28 cellular contexts compared by ENCODE assay signal in the genomic region with DNA sequence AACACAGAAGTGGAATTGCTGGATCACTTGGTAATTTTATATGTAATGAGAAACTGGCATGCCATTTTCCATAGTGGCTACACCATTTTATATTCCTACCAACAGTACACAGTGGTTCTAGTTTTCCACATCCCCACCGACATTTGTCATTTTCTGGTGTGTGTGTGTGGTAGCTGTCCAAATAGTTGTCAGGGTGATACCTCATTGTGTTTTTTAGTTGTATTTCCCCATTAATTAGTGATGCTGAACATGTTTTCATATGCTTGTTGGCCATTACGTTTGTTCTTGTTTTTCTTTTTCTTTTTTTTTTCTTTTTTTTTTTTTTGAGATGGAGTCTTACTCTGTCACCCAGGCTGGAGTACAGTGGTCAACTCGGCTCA.
"Had no signal": no experiment of that assay in that cellular context is flagged by ENCODE, and none has a peak within 500 bp of the region (broad histone marks: within the 10 kb centered on the region; RNA-seq: fewer than 3 reads in every experiment).

No MANE protein-coding gene starts in this region.

- H3K36me3 ChIP-seq: ovary had no signal

- H3K27me3 Mint-ChIP-seq: progenitor cell of endocrine pancreas; stimulated activated naive B cell treated with anti-CD40 and anti-IgM and Interleukin-4, amounts not matched to agents 10 μg/mL and 1 μg/mL and 100 μg/mL, for 72 hours; stimulated activated naive CD8-positive, alpha-beta T cell treated with anti-CD3 and anti-CD28 coated beads, Interleukin-15, Interleukin-2, amounts not matched to agents 100 ng/mL and 50 ng/mL, for 24 hours had no signal

- H3K27me3 ChIP-seq: neural progenitor cell, ovary, right lobe of liver, sigmoid colon, stomach, thyroid gland, tibial nerve, upper lobe of left lung, vagina had no signal

- H3K36me3 Mint-ChIP-seq: natural killer cell had no signal

- H3K27ac ChIP-seq: neural progenitor cell, ovary, parathyroid adenoma, psoas muscle, right lobe of liver, sigmoid colon, stomach, thoracic aorta, thyroid gland, tibial nerve, upper lobe of left lung, vagina had no signal

- H3K27ac Mint-ChIP-seq: natural killer cell; nephron; neural progenitor cell; progenitor cell of endocrine pancreas; stimulated activated effector memory CD8-positive, alpha-beta T cell treated with anti-CD3 and anti-CD28 coated beads, Interleukin-12 subunit alpha, Interleukin-12 subunit beta, amount 100 ng/mL, for 72 hours; stimulated activated naive B cell treated with anti-CD40 and anti-IgM and Interleukin-4, amounts not matched to agents 10 μg/mL and 1 μg/mL and 100 μg/mL, for 72 hours; stimulated activated naive CD8-positive, alpha-beta T cell treated with anti-CD3 and anti-CD28 coated beads, Interleukin-15, Interleukin-2, amounts not matched to agents 100 ng/mL and 50 ng/mL, for 24 hours had no signal

- H3K9me3 ChIP-seq: ovary, psoas muscle, right lobe of liver, sigmoid colon, stomach, thoracic aorta, thyroid gland, tibial nerve, upper lobe of left lung, vagina had no signal

- ATAC-seq: natural killer cell; psoas muscle; right cardiac atrium; right lobe of liver; stimulated activated effector memory CD8-positive, alpha-beta T cell treated with anti-CD3 and anti-CD28 coated beads, Interleukin-12 subunit alpha, Interleukin-12 subunit beta, amount 100 ng/mL, for 72 hours; stimulated activated naive B cell treated with anti-CD40 and anti-IgM and Interleukin-4, amounts not matched to agents 10 μg/mL and 1 μg/mL and 100 μg/mL, for 72 hours had no signal

- FAIRE-seq: small intestine, urothelium cell line had no signal

- H3K4me1 Mint-ChIP-seq: natural killer cell; nephron; neural progenitor cell; stimulated activated effector memory CD8-positive, alpha-beta T cell treated with anti-CD3 and anti-CD28 coated beads, Interleukin-12 subunit alpha, Interleukin-12 subunit beta, amount 100 ng/mL, for 72 hours had no signal

- H3K4me3 Mint-ChIP-seq: natural killer cell; nephron; neural progenitor cell; stimulated activated effector memory CD8-positive, alpha-beta T cell treated with anti-CD3 and anti-CD28 coated beads, Interleukin-12 subunit alpha, Interleukin-12 subunit beta, amount 100 ng/mL, for 72 hours; stimulated activated naive B cell treated with anti-CD40 and anti-IgM and Interleukin-4, amounts not matched to agents 10 μg/mL and 1 μg/mL and 100 μg/mL, for 72 hours; stimulated activated naive CD8-positive, alpha-beta T cell treated with anti-CD3 and anti-CD28 coated beads, Interleukin-15, Interleukin-2, amounts not matched to agents 100 ng/mL and 50 ng/mL, for 24 hours had no signal

- DNase-seq: natural killer cell; occipital lobe; ovary; posterior cingulate gyrus; psoas muscle; right cardiac atrium; right lobe of liver; sigmoid colon; small intestine; stimulated activated CD4-positive, alpha-beta T cell treated with anti-CD3 and anti-CD28 coated beads, Interleukin-15, amount 100 ng/mL, for 24 hours; stimulated activated CD4-positive, alpha-beta T cell treated with anti-CD3 and anti-CD28 coated beads, Interleukin-2, amount 100 ng/mL, for 24 hours; stimulated activated CD4-positive, alpha-beta T cell treated with anti-CD3 and anti-CD28 coated beads, Interleukin-2, amount 100 ng/mL, for 48 hours; stimulated activated CD4-positive, alpha-beta T cell treated with anti-CD3 and anti-CD28 coated beads, Interleukin-4, amount 100 ng/mL, for 24 hours; stimulated activated naive B cell treated with anti-CD40 and anti-IgM and Interleukin-4, amounts not matched to agents 10 μg/mL and 1 μg/mL and 100 μg/mL, for 72 hours; stimulated activated naive CD4-positive, alpha-beta T cell treated with Interleukin-2 at 50 U/mL for 16 hours; stomach; thyroid gland; upper lobe of left lung had no signal

- H3K9me3 Mint-ChIP-seq: natural killer cell; nephron; neural progenitor cell; stimulated activated effector memory CD8-positive, alpha-beta T cell treated with anti-CD3 and anti-CD28 coated beads, Interleukin-12 subunit alpha, Interleukin-12 subunit beta, amount 100 ng/mL, for 72 hours; stimulated activated naive B cell treated with anti-CD40 and anti-IgM and Interleukin-4, amounts not matched to agents 10 μg/mL and 1 μg/mL and 100 μg/mL, for 72 hours; stimulated activated naive CD8-positive, alpha-beta T cell treated with anti-CD3 and anti-CD28 coated beads, Interleukin-15, Interleukin-2, amounts not matched to agents 100 ng/mL and 50 ng/mL, for 24 hours had no signal

- H3K4me3 ChIP-seq: neural progenitor cell, ovary, psoas muscle, right lobe of liver, sigmoid colon, stomach, thoracic aorta, thyroid gland, tibial nerve, upper lobe of left lung, vagina had no signal
